35 cellular contexts compared by ENCODE assay signal in the genomic region with DNA sequence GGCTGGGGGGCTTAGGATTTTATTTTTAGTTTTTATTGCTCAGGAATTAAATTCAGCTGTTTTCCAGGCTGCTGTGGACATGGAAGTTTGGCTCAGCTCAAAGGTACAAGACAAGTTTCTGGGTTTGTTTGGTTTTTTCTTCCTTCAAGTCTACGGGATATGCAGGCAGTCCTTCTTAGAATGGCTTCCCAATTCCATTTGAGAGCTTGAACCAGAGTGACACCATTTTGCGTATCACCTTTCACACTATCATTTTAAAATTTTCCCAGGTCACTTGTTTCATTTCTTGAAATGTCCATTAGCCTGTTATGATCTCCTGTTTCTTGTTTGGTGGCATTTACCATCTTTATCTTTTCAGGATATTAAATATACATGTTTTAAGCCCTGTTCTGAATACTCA.
"Had no signal": no experiment of that assay in that cellular context is flagged by ENCODE, and none has a peak within 500 bp of the region (broad histone marks: within the 10 kb centered on the region; RNA-seq: fewer than 3 reads in every experiment).

No MANE protein-coding gene starts in this region.

- H3K36me3 ChIP-seq: adrenal gland, brain microvascular endothelial cell, breast epithelium had no signal

- DNase-seq: activated B cell treated with CpG ODN at 0.5 μM for 24 hours; activated CD4-positive, alpha-beta memory T cell treated with anti-CD3 and anti-CD28 coated beads for 36 hours; activated CD4-positive, alpha-beta T cell treated with anti-CD3 and anti-CD28 coated beads for 4 hours; activated CD4-positive, alpha-beta T cell treated with anti-CD3 and anti-CD28 coated beads, Interleukin-2, amount 10 ng/mL, durations not matched to agents 24 days and 14 days; activated CD4-positive, alpha-beta T cell treated with anti-CD3 and anti-CD28 coated beads, Interleukin-2, amount 50 U/mL, for 1 hour; activated CD4-positive, alpha-beta T cell treated with anti-CD3 and anti-CD28 coated beads, Interleukin-2, amount 50 U/mL, for 4 hours; activated CD4-positive, CD25-positive, alpha-beta regulatory T cell treated with anti-CD3 and anti-CD28 coated beads, Interleukin-2, amount 50 U/mL, for 72 hours; activated CD8-positive, alpha-beta memory T cell treated with anti-CD3 and anti-CD28 coated beads, Interleukin-2, amount 50 U/mL, for 4 hours; activated CD8-positive, alpha-beta T cell treated with anti-CD3 and anti-CD28 coated beads for 36 hours; activated effector memory CD4-positive, alpha-beta T cell treated with anti-CD3 and anti-CD28 coated beads, Interleukin-2, amount 50 U/mL, for 16 hours; activated gamma-delta T cell treated with Interleukin-2 at 50 U/mL for 16 hours; activated naive CD4-positive, alpha-beta T cell; activated naive CD4-positive, alpha-beta T cell treated with anti-CD3 and anti-CD28 coated beads for 36 hours; activated naive CD4-positive, alpha-beta T cell treated with anti-CD3 and anti-CD28 coated beads, Interleukin-2, amount 50 U/mL, for 16 hours; activated naive CD8-positive, alpha-beta T cell treated with anti-CD3 and anti-CD28 coated beads for 36 hours; activated T-cell treated with anti-CD3 and anti-CD28 coated beads for 4 hours; activated T-cell treated with anti-CD3 and anti-CD28 coated beads, Interleukin-2, amount 50 U/mL, for 1 hour; activated T-cell treated with anti-CD3 and anti-CD28 coated beads, Interleukin-2, amount 50 U/mL, for 4 hours; activated T-cell treated with anti-CD3 and anti-CD28 coated beads, Interleukin-2, amount 50 U/mL, for 72 hours; adrenal gland; amniotic stem cell; aorta; body of pancreas; brain microvascular endothelial cell; T-helper 2 cell; T-helper 9 cell had no signal

- H3K4me3 Mint-ChIP-seq: activated B cell treated with CpG ODN at 0.5 μM for 24 hours; activated CD4-positive, alpha-beta memory T cell treated with anti-CD3 and anti-CD28 coated beads for 36 hours; activated CD4-positive, alpha-beta T cell treated with anti-CD3 and anti-CD28 coated beads, Interleukin-2, amount 10 ng/mL, durations not matched to agents 24 days and 14 days; activated CD8-positive, alpha-beta T cell treated with anti-CD3 and anti-CD28 coated beads for 36 hours; activated naive CD4-positive, alpha-beta T cell treated with anti-CD3 and anti-CD28 coated beads for 36 hours; activated naive CD8-positive, alpha-beta T cell treated with anti-CD3 and anti-CD28 coated beads for 36 hours; activated T-cell treated with anti-CD3 and anti-CD28 coated beads, Interleukin-2, amount 50 U/mL, for 4 hours; activated T-cell treated with anti-CD3 and anti-CD28 coated beads, Interleukin-2, amount 50 U/mL, for 72 hours; activated T-helper 1 cell treated with anti-CD3 and anti-CD28 coated beads, Interleukin-12 subunit alpha, Interleukin-12 subunit beta, Interleukin-2, Interleukin-4 antibody, amounts not matched to agents 30 ng/mL and 10 ng/mL and 1 ng/mL, durations not matched to agents 14 hours and 24 hours and 36 hours; activated T-helper 17 cell treated with anti-CD3 and anti-CD28 coated beads, Interleukin-2, amount 50 U/mL, for 72 hours; T-helper 1 cell treated with Interleukin-12 subunit alpha and Interleukin-12 subunit beta and Interleukin-4 antibody, amounts not matched to agents 30 μg/mL and 1 μg/mL, for 36 hours; T-helper 2 cell treated with Interferon-gamma antibody and Interleukin-4, amounts not matched to agents 5 μg/mL and 100 μg/mL, for 36 hours had no signal

- FAIRE-seq: astrocyte, TTC549 had no signal

- H3K27me3 ChIP-seq: adrenal gland, body of pancreas, brain microvascular endothelial cell, breast epithelium had no signal

- H3K27ac ChIP-seq: adrenal gland, body of pancreas, brain microvascular endothelial cell, breast epithelium, VCaP had no signal

- H3K4me1 ChIP-seq: adrenal gland, body of pancreas, breast epithelium had no signal

- H3K27me3 Mint-ChIP-seq: activated B cell treated with CpG ODN at 0.5 μM for 24 hours; activated CD4-positive, alpha-beta memory T cell treated with anti-CD3 and anti-CD28 coated beads for 36 hours; activated CD4-positive, alpha-beta T cell treated with anti-CD3 and anti-CD28 coated beads, Interleukin-2, amount 10 ng/mL, durations not matched to agents 24 days and 14 days; activated CD8-positive, alpha-beta T cell treated with anti-CD3 and anti-CD28 coated beads for 36 hours; activated naive CD8-positive, alpha-beta T cell treated with anti-CD3 and anti-CD28 coated beads for 36 hours; activated T-helper 17 cell treated with anti-CD3 and anti-CD28 coated beads, Interleukin-2, amount 50 U/mL, for 72 hours had no signal

- H3K9me3 ChIP-seq: adrenal gland, body of pancreas, breast epithelium had no signal

- H3K27ac Mint-ChIP-seq: activated B cell treated with CpG ODN at 0.5 μM for 24 hours; activated CD4-positive, alpha-beta memory T cell treated with anti-CD3 and anti-CD28 coated beads for 36 hours; activated CD4-positive, alpha-beta T cell treated with anti-CD3 and anti-CD28 coated beads, Interleukin-2, amount 10 ng/mL, durations not matched to agents 24 days and 14 days; activated CD8-positive, alpha-beta T cell treated with anti-CD3 and anti-CD28 coated beads for 36 hours; activated naive CD4-positive, alpha-beta T cell treated with anti-CD3 and anti-CD28 coated beads for 36 hours; activated naive CD4-positive, alpha-beta T cell treated with anti-CD3 and anti-CD28 coated beads, Interleukin-2, amount 50 U/mL, for 72 hours; activated naive CD8-positive, alpha-beta T cell treated with anti-CD3 and anti-CD28 coated beads for 36 hours; activated T-cell treated with anti-CD3 and anti-CD28 coated beads, Interleukin-2, amount 50 U/mL, for 72 hours; activated T-helper 1 cell treated with anti-CD3 and anti-CD28 coated beads, Interleukin-12 subunit alpha, Interleukin-12 subunit beta, Interleukin-2, Interleukin-4 antibody, amounts not matched to agents 30 ng/mL and 10 ng/mL and 1 ng/mL, durations not matched to agents 14 hours and 24 hours and 36 hours; activated T-helper 17 cell treated with anti-CD3 and anti-CD28 coated beads, Interleukin-2, amount 50 U/mL, for 72 hours; T-helper 1 cell treated with Interleukin-12 subunit alpha and Interleukin-12 subunit beta and Interleukin-4 antibody, amounts not matched to agents 30 μg/mL and 1 μg/mL, for 36 hours; T-helper 2 cell treated with Interferon-gamma antibody and Interleukin-4, amounts not matched to agents 5 μg/mL and 100 μg/mL, for 36 hours had no signal

- H3K4me3 ChIP-seq: adrenal gland, body of pancreas, breast epithelium had no signal

- H3K4me1 Mint-ChIP-seq: activated B cell treated with CpG ODN at 0.5 μM for 24 hours; activated CD4-positive, alpha-beta T cell treated with anti-CD3 and anti-CD28 coated beads, Interleukin-2, amount 10 ng/mL, durations not matched to agents 24 days and 14 days; activated naive CD8-positive, alpha-beta T cell treated with anti-CD3 and anti-CD28 coated beads for 36 hours; activated T-helper 17 cell treated with anti-CD3 and anti-CD28 coated beads, Interleukin-2, amount 50 U/mL, for 72 hours had no signal

- H3K36me3 Mint-ChIP-seq: activated CD4-positive, alpha-beta memory T cell treated with anti-CD3 and anti-CD28 coated beads for 36 hours; activated naive CD4-positive, alpha-beta T cell treated with anti-CD3 and anti-CD28 coated beads, Interleukin-2, amount 50 U/mL, for 72 hours; activated naive CD8-positive, alpha-beta T cell treated with anti-CD3 and anti-CD28 coated beads for 36 hours had no signal

- H3K9me3 Mint-ChIP-seq: activated B cell treated with CpG ODN at 0.5 μM for 24 hours; activated CD4-positive, alpha-beta memory T cell treated with anti-CD3 and anti-CD28 coated beads for 36 hours; activated CD4-positive, alpha-beta T cell treated with anti-CD3 and anti-CD28 coated beads, Interleukin-2, amount 10 ng/mL, durations not matched to agents 24 days and 14 days; activated CD8-positive, alpha-beta T cell treated with anti-CD3 and anti-CD28 coated beads for 36 hours; activated naive CD4-positive, alpha-beta T cell treated with anti-CD3 and anti-CD28 coated beads for 36 hours; activated naive CD8-positive, alpha-beta T cell treated with anti-CD3 and anti-CD28 coated beads for 36 hours; activated T-cell treated with anti-CD3 and anti-CD28 coated beads, Interleukin-2, amount 50 U/mL, for 4 hours; activated T-cell treated with anti-CD3 and anti-CD28 coated beads, Interleukin-2, amount 50 U/mL, for 72 hours; activated T-helper 1 cell treated with anti-CD3 and anti-CD28 coated beads, Interleukin-12 subunit alpha, Interleukin-12 subunit beta, Interleukin-2, Interleukin-4 antibody, amounts not matched to agents 30 ng/mL and 10 ng/mL and 1 ng/mL, durations not matched to agents 14 hours and 24 hours and 36 hours; activated T-helper 17 cell treated with anti-CD3 and anti-CD28 coated beads, Interleukin-2, amount 50 U/mL, for 72 hours; T-helper 1 cell treated with Interleukin-12 subunit alpha and Interleukin-12 subunit beta and Interleukin-4 antibody, amounts not matched to agents 30 μg/mL and 1 μg/mL, for 36 hours; T-helper 2 cell treated with Interferon-gamma antibody and Interleukin-4, amounts not matched to agents 5 μg/mL and 100 μg/mL, for 36 hours had no signal
